In the genomic region with DNA sequence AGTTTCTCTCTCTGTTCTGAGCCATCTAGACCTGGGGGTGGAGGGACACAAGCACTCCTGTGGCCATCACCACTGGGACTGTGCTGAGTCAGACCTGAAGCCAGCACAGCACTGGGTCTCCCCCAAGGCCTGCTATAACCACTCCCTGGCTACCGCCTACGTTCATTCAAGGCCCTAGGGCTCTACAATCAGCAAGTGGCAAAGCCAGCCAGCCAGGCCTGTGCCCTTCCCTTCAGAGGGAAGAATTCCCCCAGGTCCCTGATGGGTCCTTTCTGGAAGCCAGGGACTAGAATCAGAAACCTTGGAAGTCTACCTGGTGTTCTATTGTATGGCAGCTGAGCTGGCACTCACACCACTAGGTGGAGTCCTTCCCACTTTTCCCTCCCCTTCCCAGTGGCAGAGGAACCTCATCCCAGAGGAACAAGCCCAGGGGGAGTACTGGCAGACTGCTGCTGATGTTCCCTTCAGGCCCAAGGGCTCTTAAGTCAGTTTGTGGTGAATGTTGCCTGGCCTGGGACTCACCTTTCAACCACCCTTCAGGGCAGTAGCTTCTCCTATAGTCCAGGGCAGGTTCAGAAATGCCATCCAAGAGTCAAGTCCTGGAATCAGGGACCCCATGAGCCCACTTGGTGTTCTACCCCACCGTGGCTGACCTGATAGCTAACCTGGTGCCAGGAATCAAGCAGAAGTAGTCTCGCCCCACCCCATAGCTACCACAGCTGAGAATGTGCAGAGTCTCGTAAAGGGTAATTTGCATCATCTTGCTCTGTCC, we compare ENCODE assay signal across 8 cellular contexts. TPM values are rescaled to one million over a fixed set of nuclear protein-coding genes. Genes with fewer than 3 reads are reported as not detected.
DNase-seq lines count a peak whose midpoint lies in the region; ATAC-seq, FAIRE-seq and TF ChIP-seq lines count a peak whose summit lies in the region.

No MANE protein-coding gene starts in this region.

- H3K4me1 ChIP-seq in HEK293 (ENCODE audit: control insufficient read depth, insufficient read depth, low read length) (peaks cover 5% of the 10 kb centered on the region; the same call in 1 of the 2 replicates), heart right ventricle (peaks cover 0 to 25% (median 8%) of the 10 kb centered on the region in 9 donors)

- POLR2A ChIA-PET in HEK293 (lab: Yijun Ruan, JAX) = no interaction called here

- intact Hi-C loops in Right ventricle myocardium superior (cut with DNase I) = no loop called here
- intact Hi-C loops in cardiac septum (cut with DNase I) = loop anchor here (10.0 kb wide), 1 partner anchor 279 kb away; no protein-coding TSS in a partner anchor
- intact Hi-C loops in heart right ventricle (cut with DNase I) = no loop called here

- H3K27ac ChIP-seq in HEK293 (ENCODE audit: extremely low read depth, low read depth, low read length) (no peak overlapping the region), heart right ventricle (no peak overlapping the region)

- no peaks in the 10 kb centered on the region for H3K9me3 ChIP-seq in HEK293 (ENCODE audit: control insufficient read depth, insufficient read depth, low read depth, low read length)
- H3K9me3 ChIP-seq in heart right ventricle = peaks cover 0 to 5% (median 0%) of the 10 kb centered on the region in 11 donors

- no peak for FAIRE-seq in urothelium cell line (lab: Jason Lieb, UNC)

- WGBS in heart right ventricle, 2 donors = 92 to 97% methylated on average over 5 of the region's 5 CpGs

- H3K4me3 ChIP-seq in HEK293 (ENCODE audit: low read depth, low read length) = no peak overlapping the region
- no peak overlapping the region for H3K4me3 ChIP-seq in heart right ventricle

- TF ChIP-seq CTCF in HEK293 (tag by site-specific recombination; IDR thresholded peaks at IDR 0.05) = peak; percentile 58
- peak; percentile 12 to 56 (median 45) for TF ChIP-seq CTCF in heart right ventricle (IDR thresholded peaks at IDR 0.05)

- H3K36me3 ChIP-seq in HEK293 (ENCODE audit: control insufficient read depth in 2 of 2, insufficient read depth in 1 of 2, low read length in 2 of 2) (peaks cover 0 to 3% of the 10 kb centered on the region in 2 experiments; a peak in 1 of 3 replicates), heart right ventricle (no peaks in the 10 kb centered on the region)

- peak; percentile 51 for ATAC-seq in Right ventricle myocardium superior (ENCODE audit: poor library complexity)
- ATAC-seq in heart right ventricle = peak in 7 of 8 donors; percentile 25 to 65 (median 54)
- ATAC-seq in GM19328 (IDR thresholded peaks at IDR 0.05; ENCODE audit: unreplicated experiment) = no peak

- H3K27me3 ChIP-seq in heart right ventricle = no peaks in the 10 kb centered on the region

- DNase-seq in Right ventricle myocardium superior (no peak), cardiac septum (ENCODE audit: low spot score) (no peak), RPMI7951 (ENCODE audit: low read depth) (peak; percentile 46), heart right ventricle (peak in 1 of 2 donors; percentile 15), urothelium cell line (ENCODE audit: low spot score) (peak; percentile 48), NAMALWA (ENCODE audit: low spot score) (no peak)

- CTCF ChIA-PET in HEK293 (lab: Yijun Ruan, JAX) = interaction anchor here (0.6 to 2.6 kb wide), 20 partner anchors 9 to 655 kb away, joined by 3 to 18 read pairs (median 3); no protein-coding TSS in a partner anchor

TF ChIP-seq in HEK293, 187 proteins besides CTCF, POLR2A, EP300 and RAD21 (continues in another document):
- TF ChIP-seq ZFP37 (tag by site-specific recombination; IDR thresholded peaks at IDR 0.05) (peak; percentile 88), ZNF223 (tag by site-specific recombination; IDR thresholded peaks at IDR 0.05) (no peak), ZBTB48 (tag by site-specific recombination; IDR thresholded peaks at IDR 0.05) (peak; percentile 59; the same call in 1 of the 2 replicates), ZFHX2 (tag by site-specific recombination; conservative IDR thresholded peaks at IDR 0.05) (peak; percentile 59), ZNF19 (tag by site-specific recombination; IDR thresholded peaks at IDR 0.05; ENCODE audit: low read depth) (no peak), KLF8 (tag by site-specific recombination; IDR thresholded peaks at IDR 0.05) (no peak), ZSCAN30 (tag by site-specific recombination; IDR thresholded peaks at IDR 0.05) (no peak), ZNF654 (tag by site-specific recombination; IDR thresholded peaks at IDR 0.05; ENCODE audit: low read depth) (peak; percentile 50), ZNF600 (tag by site-specific recombination; IDR thresholded peaks at IDR 0.05) (peak; percentile 70), EGR2 (tag by site-specific recombination; IDR thresholded peaks at IDR 0.05; ENCODE audit: low read depth) (0 out of 2 replicates have a peak, but pooled peaks have one; percentile 28), ZNF48 (tag by site-specific recombination; IDR thresholded peaks at IDR 0.05) (no peak), ZIC2 (tag by site-specific recombination; IDR thresholded peaks at IDR 0.05) (0 out of 2 replicates have a peak, but pooled peaks have one; percentile 40), IKZF3 (tag by site-specific recombination; IDR thresholded peaks at IDR 0.05) (peak; percentile 94), ZNF521 (tag by site-specific recombination; IDR thresholded peaks at IDR 0.05) (no peak), ZNF398 (tag by site-specific recombination; IDR thresholded peaks at IDR 0.05) (no peak), ZNF354C (tag by site-specific recombination; IDR thresholded peaks at IDR 0.05; ENCODE audit: borderline replicate concordance, low read depth) (no peak), ZNF302 (tag by site-specific recombination; IDR thresholded peaks at IDR 0.05; ENCODE audit: low read depth) (no peak), GLIS1 (tag by site-specific recombination; IDR thresholded peaks at IDR 0.05) (peak; percentile 58), ZNF391 (tag by site-specific recombination; IDR thresholded peaks at IDR 0.05; ENCODE audit: borderline replicate concordance, low read depth) (no peak), ZNF707 (tag by site-specific recombination; IDR thresholded peaks at IDR 0.05) (no peak), ZSCAN4 (tag by site-specific recombination; IDR thresholded peaks at IDR 0.05) (no peak)
- TF ChIP-seq, protein P1, sequence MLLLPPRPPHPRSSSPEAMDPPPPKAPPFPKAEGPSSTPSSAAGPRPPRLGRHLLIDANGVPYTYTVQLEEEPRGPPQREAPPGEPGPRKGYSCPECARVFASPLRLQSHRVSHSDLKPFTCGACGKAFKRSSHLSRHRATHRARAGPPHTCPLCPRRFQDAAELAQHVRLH (tag by site-specific recombination; IDR thresholded peaks at IDR 0.05) = no peak
- TF ChIP-seq, protein P2, sequence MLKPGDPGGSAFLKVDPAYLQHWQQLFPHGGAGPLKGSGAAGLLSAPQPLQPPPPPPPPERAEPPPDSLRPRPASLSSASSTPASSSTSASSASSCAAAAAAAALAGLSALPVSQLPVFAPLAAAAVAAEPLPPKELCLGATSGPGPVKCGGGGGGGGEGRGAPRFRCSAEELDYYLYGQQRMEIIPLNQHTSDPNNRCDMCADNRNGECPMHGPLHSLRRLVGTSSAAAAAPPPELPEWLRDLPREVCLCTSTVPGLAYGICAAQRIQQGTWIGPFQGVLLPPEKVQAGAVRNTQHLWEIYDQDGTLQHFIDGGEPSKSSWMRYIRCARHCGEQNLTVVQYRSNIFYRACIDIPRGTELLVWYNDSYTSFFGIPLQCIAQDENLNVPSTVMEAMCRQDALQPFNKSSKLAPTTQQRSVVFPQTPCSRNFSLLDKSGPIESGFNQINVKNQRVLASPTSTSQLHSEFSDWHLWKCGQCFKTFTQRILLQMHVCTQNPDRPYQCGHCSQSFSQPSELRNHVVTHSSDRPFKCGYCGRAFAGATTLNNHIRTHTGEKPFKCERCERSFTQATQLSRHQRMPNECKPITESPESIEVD (tag by site-specific recombination; IDR thresholded peaks at IDR 0.05) = no peak
- TF ChIP-seq, protein P3, sequence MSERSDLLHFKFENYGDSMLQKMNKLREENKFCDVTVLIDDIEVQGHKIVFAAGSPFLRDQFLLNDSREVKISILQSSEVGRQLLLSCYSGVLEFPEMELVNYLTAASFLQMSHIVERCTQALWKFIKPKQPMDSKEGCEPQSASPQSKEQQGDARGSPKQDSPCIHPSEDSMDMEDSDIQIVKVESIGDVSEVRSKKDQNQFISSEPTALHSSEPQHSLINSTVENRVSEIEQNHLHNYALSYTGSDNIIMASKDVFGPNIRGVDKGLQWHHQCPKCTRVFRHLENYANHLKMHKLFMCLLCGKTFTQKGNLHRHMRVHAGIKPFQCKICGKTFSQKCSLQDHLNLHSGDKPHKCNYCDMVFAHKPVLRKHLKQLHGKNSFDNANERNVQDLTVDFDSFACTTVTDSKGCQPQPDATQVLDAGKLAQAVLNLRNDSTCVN (tag by site-specific recombination; optimal IDR thresholded peaks at IDR 0.05) = no peak

RNA-seq across cellular contexts. Expression of gene JMY, which starts 20.0 kb away (rescaled TPM):
- total RNA-seq in Right ventricle myocardium superior (9.7 TPM), cardiac septum (10.3 TPM), heart right ventricle (10 to 100 TPM in 8 of 10 donors, 1 to 10 TPM in 2; 7.2 to 18.1 (median 14.1) TPM)
- 3.4 and 3.6 TPM in 2 replicates for total RNA-seq in RPMI7951 (2014; rRNA removed; shearing (Covaris generic))
- 1 to 10 TPM; 1.4 to 4.9 TPM for polyA plus RNA-seq in heart right ventricle

Comparison
In these comparisons a context has a peak if more than half of its experiments do, and no peak if none do; other contexts are left out.
1. DNase-seq: peak in RPMI7951 (single experiment) and urothelium cell line (single experiment); none in Right ventricle myocardium superior (single experiment), cardiac septum (single experiment) and NAMALWA (single experiment).